In the genomic region with DNA sequence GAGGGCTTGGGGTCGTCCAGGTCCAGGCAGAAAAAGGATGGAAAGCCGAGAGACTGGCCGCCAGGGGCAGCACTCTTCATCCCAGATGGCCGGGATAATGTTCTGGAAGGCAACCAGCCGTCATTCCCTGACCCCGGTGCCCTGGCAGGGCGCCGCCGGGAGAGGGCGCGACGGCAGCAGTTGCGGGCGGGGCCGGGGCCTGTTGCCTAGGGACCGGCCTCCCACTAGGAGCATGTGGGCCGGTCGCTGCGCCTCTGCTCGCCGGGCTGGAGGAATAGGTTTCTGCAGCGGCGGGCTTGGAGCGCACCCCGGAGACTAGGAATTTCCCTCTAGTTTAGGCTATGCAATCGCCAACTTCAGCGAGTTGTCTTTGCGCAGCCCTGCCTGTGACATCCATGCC, we compare ENCODE assay signal across 8 cellular contexts. TPM values are rescaled to one million over a fixed set of nuclear protein-coding genes. Genes with fewer than 3 reads are reported as not detected.
DNase-seq lines count a peak whose midpoint lies in the region; ATAC-seq and TF ChIP-seq lines count a peak whose summit lies in the region.

No MANE protein-coding gene starts in this region.

- peaks cover 8 to 16% of the 10 kb centered on the region in 2 experiments for H3K4me1 Mint-ChIP-seq in H9
- peaks cover 24% of the 10 kb centered on the region for H3K4me1 Mint-ChIP-seq in activated CD8-positive, alpha-beta T cell treated with anti-CD3 and anti-CD28 coated beads, Interleukin-2, amount 10 ng/mL, durations not matched to agents 7 days and 5 days (ENCODE audit: low read depth)
- no peaks in the 10 kb centered on the region for H3K4me1 Mint-ChIP-seq in CD4-positive, alpha-beta T cell (ENCODE audit: low read depth)

- H3K9me3 ChIP-seq in H9 (ENCODE audit: control insufficient read depth, low read depth, low read length) (no peaks in the 10 kb centered on the region), spleen (no peaks in the 10 kb centered on the region)
- no peaks in the 10 kb centered on the region for H3K9me3 ChIP-seq in CD4-positive, alpha-beta T cell (ENCODE audit: control insufficient read depth, low read length)

- no peaks in the 10 kb centered on the region for H3K79me1 ChIP-seq in H9 (ENCODE audit: insufficient read depth, low read depth, low read length, poor library complexity, severe bottlenecking)

- H3K56ac ChIP-seq in H9 (ENCODE audit: insufficient read length, low read depth, low read length), result no peak overlapping the region

- H3K23me2 ChIP-seq in H9 (ENCODE audit: insufficient read length, low read depth, low read length, poor library complexity, severe bottlenecking), result no peaks in the 10 kb centered on the region

- H3K9me3 Mint-ChIP-seq in H9, result peaks cover 3 to 6% of the 10 kb centered on the region in 2 experiments; a peak in 2 of 5 replicates
- H3K9me3 Mint-ChIP-seq in activated CD8-positive, alpha-beta T cell treated with anti-CD3 and anti-CD28 coated beads, Interleukin-2, amount 10 ng/mL, durations not matched to agents 7 days and 5 days (ENCODE audit: insufficient read depth), result no peaks in the 10 kb centered on the region
- H3K9me3 Mint-ChIP-seq in CD4-positive, alpha-beta T cell, result no peaks in the 10 kb centered on the region

- no peak overlapping the region for H3K4me3 ChIP-seq in spleen

- no peak overlapping the region for H2AFZ ChIP-seq in H9 (ENCODE audit: low read length)

- CTCF ChIA-PET in activated CD8-positive, alpha-beta T cell treated with anti-CD3 and anti-CD28 coated beads, Interleukin-2, amount 10 ng/mL, durations not matched to agents 7 days and 5 days (lab: Charles Lee), result no interaction called here
- CTCF ChIA-PET in CD4-positive, alpha-beta T cell (lab: Charles Lee), result no interaction called here

- TF ChIP-seq CTCF in H9 (conservative IDR thresholded peaks at IDR 0.05) (peak; percentile 100), spleen (IDR thresholded peaks at IDR 0.05 in 8 of 11, conservative IDR thresholded peaks at IDR 0.05 in 3 of 11) (peak in 10 of 11 experiments; percentile 10 to 68 (median 48))
- no peak for TF ChIP-seq CTCF in CD4-positive, alpha-beta T cell (IDR thresholded peaks at IDR 0.05)

- H3K14ac ChIP-seq in H9 (ENCODE audit: insufficient read depth, low read length), result no peak overlapping the region

- no peaks in the 10 kb centered on the region for H3K79me2 ChIP-seq in H9 (ENCODE audit: insufficient read depth, low read length)

- no CpG with 5 or more reads among the region's 28 CpGs for WGBS in H9 (ENCODE audit: extremely low coverage, insufficient read length, low lambda C conversion rate)
- 36 to 62% (median 44%) methylated on average over 9 to 28 of the region's 28 CpGs for WGBS in spleen, 5 donors

- H3K27me3 ChIP-seq in H9 (ENCODE audit: insufficient read depth, low read length) (no peaks in the 10 kb centered on the region; the same call in 1 of the 2 replicates), spleen (replicated peaks in 1 of 7) (no peaks in the 10 kb centered on the region)
- H3K27me3 ChIP-seq in CD4-positive, alpha-beta T cell (ENCODE audit: control insufficient read depth, insufficient read depth, low read length), result no peaks in the 10 kb centered on the region

- H3K9ac ChIP-seq in H9 (ENCODE audit: extremely low read depth, insufficient read length, low read length), result no peak overlapping the region

- H2BK15ac ChIP-seq in H9 (ENCODE audit: low read depth, low read length), result no peak overlapping the region

- H3K36me3 ChIP-seq in spleen, result no peaks in the 10 kb centered on the region

- H3T11ph ChIP-seq in H9 (ENCODE audit: low read length), result no peak overlapping the region

- no peak overlapping the region for H3K4ac ChIP-seq in H9 (ENCODE audit: low read depth, low read length)

- intact Hi-C loops in spleen (cut with DNase I; ENCODE audit: low total_unique reads), result no loop called here
- intact Hi-C loops in CD4-positive, alpha-beta T cell (cut with DNase I, micrococcal nuclease), result loop anchor here in 1 of 2 experiments (5.0 kb wide), 1 partner anchor 193 kb away; no protein-coding TSS in a partner anchor

- H3K23ac ChIP-seq in H9 (ENCODE audit: insufficient read length, low read depth, low read length), result no peak overlapping the region

- peaks cover 18% of the 10 kb centered on the region for H3K27me3 Mint-ChIP-seq in H9 (ENCODE audit: low read depth)
- H3K27me3 Mint-ChIP-seq in activated CD8-positive, alpha-beta T cell treated with anti-CD3 and anti-CD28 coated beads, Interleukin-2, amount 10 ng/mL, durations not matched to agents 7 days and 5 days (ENCODE audit: low read depth), result peaks cover 2% of the 10 kb centered on the region
- no peaks in the 10 kb centered on the region for H3K27me3 Mint-ChIP-seq in CD4-positive, alpha-beta T cell

- H3K4me1 ChIP-seq in H9 (ENCODE audit: insufficient read depth, low read length), result peaks cover 2% of the 10 kb centered on the region; the same call in 1 of the 2 replicates
- H3K4me1 ChIP-seq in spleen, result peaks cover 0 to 9% (median 0%) of the 10 kb centered on the region in 6 donors

- no peak overlapping the region for H3K18ac ChIP-seq in H9 (ENCODE audit: insufficient read length, low read depth, low read length)

- peaks cover 0 to 4% (median 0%) of the 10 kb centered on the region in 3 experiments; a peak in 1 of 7 replicates for H3K36me3 Mint-ChIP-seq in H9 (ENCODE audit: insufficient read depth in 1 of 3, low read depth in 3 of 3)
- no peaks in the 10 kb centered on the region for H3K36me3 Mint-ChIP-seq in activated CD8-positive, alpha-beta T cell treated with anti-CD3 and anti-CD28 coated beads, Interleukin-2, amount 10 ng/mL, durations not matched to agents 7 days and 5 days (ENCODE audit: low read depth)
- no peaks in the 10 kb centered on the region for H3K36me3 Mint-ChIP-seq in CD4-positive, alpha-beta T cell (ENCODE audit: low read depth)

- no peak overlapping the region for H4K91ac ChIP-seq in H9 (ENCODE audit: insufficient read length, low read depth, low read length)

- H3K27ac ChIP-seq in H9 (ENCODE audit: insufficient read length, low read depth, low read length) (no peak overlapping the region), spleen (no peak overlapping the region)
- no peak overlapping the region for H3K27ac ChIP-seq in CD4-positive, alpha-beta T cell (ENCODE audit: low read depth, low read length)

- no peak overlapping the region for H3K4me2 ChIP-seq in H9 (ENCODE audit: insufficient read depth, insufficient read length, low read length)

- peak overlapping the region; percentile 10 to 49; a peak in 1 of 5 replicates for H3K4me3 Mint-ChIP-seq in H9
- H3K4me3 Mint-ChIP-seq in activated CD8-positive, alpha-beta T cell treated with anti-CD3 and anti-CD28 coated beads, Interleukin-2, amount 10 ng/mL, durations not matched to agents 7 days and 5 days, result no peak overlapping the region
- H3K4me3 Mint-ChIP-seq in CD4-positive, alpha-beta T cell, result no peak overlapping the region

- no peak overlapping the region for H2BK12ac ChIP-seq in H9 (ENCODE audit: insufficient read length, low read depth, low read length)

- ATAC-seq in GM18868 (IDR thresholded peaks at IDR 0.05; ENCODE audit: unreplicated experiment), result no peak
- ATAC-seq in activated CD8-positive, alpha-beta T cell treated with anti-CD3 and anti-CD28 coated beads, Interleukin-2, amount 10 ng/mL, durations not matched to agents 7 days and 5 days, result no peak
- ATAC-seq in CD4-positive, alpha-beta T cell (ENCODE audit: poor library complexity), result no peak

- no peak overlapping the region for H2BK120ac ChIP-seq in H9 (ENCODE audit: low read depth, low read length, poor library complexity, severe bottlenecking)

- H4K20me1 ChIP-seq in H9 (ENCODE audit: control insufficient read depth, insufficient read depth, insufficient read length), result no peaks in the 10 kb centered on the region

- H3K27ac Mint-ChIP-seq in H9, result no peak overlapping the region
- H3K27ac Mint-ChIP-seq in activated CD8-positive, alpha-beta T cell treated with anti-CD3 and anti-CD28 coated beads, Interleukin-2, amount 10 ng/mL, durations not matched to agents 7 days and 5 days, result no peak overlapping the region
- H3K27ac Mint-ChIP-seq in CD4-positive, alpha-beta T cell, result no peak overlapping the region

- no peak overlapping the region for H2BK5ac ChIP-seq in H9 (ENCODE audit: insufficient read length, low read length)

- POLR2A ChIA-PET in activated CD8-positive, alpha-beta T cell treated with anti-CD3 and anti-CD28 coated beads, Interleukin-2, amount 10 ng/mL, durations not matched to agents 7 days and 5 days (lab: Charles Lee), result no interaction called here
- POLR2A ChIA-PET in CD4-positive, alpha-beta T cell (lab: Charles Lee), result no interaction called here

- H4K8ac ChIP-seq in H9 (replicated peaks; ENCODE audit: insufficient read length, low read depth, low read length), result no peak overlapping the region

- no peak for TF ChIP-seq POLR2A in spleen (IDR thresholded peaks at IDR 0.05)

- no peak overlapping the region for H4K5ac ChIP-seq in H9 (ENCODE audit: insufficient read length, low read depth, low read length)

- no peak overlapping the region for H2BK20ac ChIP-seq in H9 (ENCODE audit: low read depth, low read length, poor library complexity, severe bottlenecking)

- H2AK5ac ChIP-seq in H9 (ENCODE audit: insufficient read length, low read length), result no peak overlapping the region

- DNase-seq in H9 (peak; percentile 98), brain pericyte (ENCODE audit: low read depth, low spot score) (peak; percentile 70), iris pigment epithelial cell (ENCODE audit: low read depth) (peak; percentile 62), spleen (peak; percentile 75), UCSD-AML1 (lab: John Stamatoyannopoulos, UW; ENCODE audit: unreplicated experiment) (no peak)
- no peak for DNase-seq in activated CD8-positive, alpha-beta T cell treated with anti-CD3 and anti-CD28 coated beads, Interleukin-2, amount 10 ng/mL, durations not matched to agents 7 days and 5 days
- DNase-seq in CD4-positive, alpha-beta T cell, result no peak

RNA-seq across cellular contexts. Expression of a gene that starts 11.0 kb away (rescaled TPM):
- total RNA-seq in H9 (2021) (not detected in 2 replicates), spleen (not detected)
- polyA plus RNA-seq in spleen, result not detected
- total RNA-seq in activated CD8-positive, alpha-beta T cell treated with anti-CD3 and anti-CD28 coated beads, Interleukin-2, amount 10 ng/mL, durations not matched to agents 7 days and 5 days, result not detected
- not detected for total RNA-seq in CD4-positive, alpha-beta T cell

Comparison
In these comparisons a context has a peak if more than half of its experiments do, and no peak if none do; other contexts are left out.
1. DNase-seq: peak in H9 (single experiment), brain pericyte (single experiment), iris pigment epithelial cell (single experiment) and spleen (single experiment); none in activated CD8-positive, alpha-beta T cell treated with anti-CD3 and anti-CD28 coated beads, Interleukin-2, amount 10 ng/mL, durations not matched to agents 7 days and 5 days (single experiment), UCSD-AML1 (single experiment) and CD4-positive, alpha-beta T cell (0 of 10).
2. H3K4me3 Mint-ChIP-seq: peak in H9 (2 of 2); none in activated CD8-positive, alpha-beta T cell treated with anti-CD3 and anti-CD28 coated beads, Interleukin-2, amount 10 ng/mL, durations not matched to agents 7 days and 5 days (single experiment) and CD4-positive, alpha-beta T cell (single experiment).